Comparison of ENCODE assay signal across 8 cellular contexts in the genomic region with DNA sequence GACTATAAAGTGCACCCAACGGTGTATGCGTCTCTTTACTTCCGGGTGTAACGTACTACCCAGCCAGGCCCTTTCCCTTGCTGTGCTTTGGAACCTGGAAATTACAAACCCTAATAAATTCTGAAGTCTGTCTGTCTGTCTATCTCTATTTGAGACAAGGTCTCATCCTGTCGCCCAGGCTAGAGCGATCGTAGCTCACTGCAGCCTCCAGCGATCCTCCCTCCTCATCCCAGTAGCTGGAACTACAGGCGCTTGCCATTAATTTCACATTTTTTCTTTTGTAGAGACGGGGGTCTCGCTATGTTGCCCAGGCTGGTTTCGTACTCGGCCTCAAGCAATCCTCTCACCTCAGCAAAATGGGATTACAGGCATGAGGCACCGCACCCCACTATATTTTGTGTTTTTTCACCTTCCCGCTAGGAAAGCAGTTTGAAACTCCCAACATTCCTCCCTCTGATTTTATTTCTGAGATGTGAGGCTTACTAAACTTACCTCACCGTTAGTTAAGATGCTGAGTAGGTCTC. TPM values are rescaled to one million over a fixed set of nuclear protein-coding genes. Genes with fewer than 3 reads are reported as not detected.
DNase-seq lines count a peak whose midpoint lies in the region; ATAC-seq and TF ChIP-seq lines count a peak whose summit lies in the region.

No MANE protein-coding gene starts in this region.

- H3K36me3 ChIP-seq in CD8-positive, alpha-beta memory T cell (ENCODE audit: insufficient read depth, low read length): peaks cover 20% of the 10 kb centered on the region
- H3K36me3 ChIP-seq in HUES64 (ENCODE audit: insufficient read depth, low read length) (peaks cover 29% of the 10 kb centered on the region), right lobe of liver (peaks cover 0 to 22% (median 9%) of the 10 kb centered on the region in 4 donors), transverse colon (peaks cover 0 to 28% (median 6%) of the 10 kb centered on the region in 4 donors)

- intact Hi-C loops in right lobe of liver (cut with DNase I) (no loop called here), transverse colon (cut with DNase I; ENCODE audit: low total_unique reads) (no loop called here)

- no peak for TF ChIP-seq EP300 in transverse colon (IDR thresholded peaks at IDR 0.05; ENCODE audit: low read depth)

- peak overlapping the region; percentile 93 to 99 (median 95) for H3K4me3 Mint-ChIP-seq in CD8-positive, alpha-beta memory T cell
- peak overlapping the region; percentile 95 to 100 (median 95) for H3K4me3 Mint-ChIP-seq in brain

- H3K4me1 Mint-ChIP-seq in CD8-positive, alpha-beta memory T cell: peaks cover 36 to 47% (median 46%) of the 10 kb centered on the region in 3 donors
- H3K4me1 Mint-ChIP-seq in brain: peaks cover 56% of the 10 kb centered on the region

- peak overlapping the region; percentile 83 to 100 (median 99) for H3K27ac Mint-ChIP-seq in CD8-positive, alpha-beta memory T cell
- peak overlapping the region; percentile 97 to 100 (median 98) for H3K27ac Mint-ChIP-seq in brain

- POLR2A ChIA-PET in CD8-positive, alpha-beta memory T cell (lab: Charles Lee): interaction anchor here (0.5 to 1.5 kb wide), 7 partner anchors 10 to 1890 kb away, joined by 3 to 12 read pairs (median 5); no protein-coding TSS in a partner anchor

- H3K27ac ChIP-seq in CD8-positive, alpha-beta memory T cell (ENCODE audit: low read depth, low read length): peak overlapping the region; percentile 95
- H3K27ac ChIP-seq in HUES64 (ENCODE audit: low read depth, low read length) (peak overlapping the region; percentile 94), right lobe of liver (peak overlapping the region; percentile 82 to 95 (median 91)), transverse colon (peak overlapping the region; percentile 93 to 100 (median 98))

- no peaks in the 10 kb centered on the region for H3K9me3 Mint-ChIP-seq in CD8-positive, alpha-beta memory T cell
- no peaks in the 10 kb centered on the region for H3K9me3 Mint-ChIP-seq in brain

- H3K9ac ChIP-seq in HUES64 (ENCODE audit: low read depth, low read length): peak overlapping the region; percentile 95

- 35% methylated on average over 16 of the region's 16 CpGs for WGBS in HUES64
- WGBS in right lobe of liver (ENCODE audit: insufficient coverage, low coverage, low lambda C conversion rate, missing lambda C conversion rate): 24% methylated on average over 13 of the region's 16 CpGs
- WGBS in transverse colon (ENCODE audit: low coverage in 1 of 2), 2 donors: 30 to 37% methylated on average over 7 to 16 of the region's 16 CpGs

- no peaks in the 10 kb centered on the region for H3K9me3 ChIP-seq in CD8-positive, alpha-beta memory T cell (ENCODE audit: low read length)
- H3K9me3 ChIP-seq in HUES64 (ENCODE audit: insufficient read depth, low read depth, low read length) (no peaks in the 10 kb centered on the region), right lobe of liver (no peaks in the 10 kb centered on the region), transverse colon (no peaks in the 10 kb centered on the region)

- ATAC-seq in GM21390 (IDR thresholded peaks at IDR 0.05; ENCODE audit: unreplicated experiment): peak; percentile 44
- ATAC-seq in right lobe of liver: peak; percentile 68 to 73 (median 71)

- peaks cover 0 to 15% of the 10 kb centered on the region in 2 donors for H3K27me3 Mint-ChIP-seq in CD8-positive, alpha-beta memory T cell
- H3K27me3 Mint-ChIP-seq in brain: peaks cover 11% of the 10 kb centered on the region

- peak overlapping the region; percentile 93 for H3K4me3 ChIP-seq in CD8-positive, alpha-beta memory T cell (ENCODE audit: low read length)
- H3K4me3 ChIP-seq in HUES64 (ENCODE audit: low read length) (peak overlapping the region; percentile 89), right lobe of liver (peak overlapping the region; percentile 88 to 94 (median 92)), transverse colon (peak overlapping the region; percentile 70 to 99 (median 90))

- CTCF ChIA-PET in CD8-positive, alpha-beta memory T cell (lab: Charles Lee): interaction anchor here (1.3 to 4.3 kb wide), 4 partner anchors 10 to 276 kb away, joined by 3 to 23 read pairs (median 5); no protein-coding TSS in a partner anchor

- peaks cover 7 to 35% (median 11%) of the 10 kb centered on the region in 3 donors for H3K36me3 Mint-ChIP-seq in CD8-positive, alpha-beta memory T cell
- peaks cover 24% of the 10 kb centered on the region for H3K36me3 Mint-ChIP-seq in brain

- peaks cover 30% of the 10 kb centered on the region for H3K4me1 ChIP-seq in CD8-positive, alpha-beta memory T cell (ENCODE audit: insufficient read depth, low read length)
- peaks cover 7% of the 10 kb centered on the region; the same call in 1 of the 2 replicates for H3K4me1 ChIP-seq in HUES64 (ENCODE audit: insufficient read depth, low read length)
- H3K4me1 ChIP-seq in right lobe of liver: peaks cover 0 to 15% (median 5%) of the 10 kb centered on the region in 4 donors
- peaks cover 8 to 29% (median 23%) of the 10 kb centered on the region in 4 donors for H3K4me1 ChIP-seq in transverse colon

- TF ChIP-seq POLR2A in right lobe of liver (IDR thresholded peaks at IDR 0.05) (no peak), transverse colon (IDR thresholded peaks at IDR 0.05) (no peak)

- H3K27me3 ChIP-seq in CD8-positive, alpha-beta memory T cell (ENCODE audit: insufficient read depth, low read length, poor library complexity, severe bottlenecking): no peaks in the 10 kb centered on the region
- H3K27me3 ChIP-seq in HUES64 (ENCODE audit: insufficient read depth, low read length): peaks cover 16% of the 10 kb centered on the region; the same call in 1 of the 2 replicates
- no peaks in the 10 kb centered on the region for H3K27me3 ChIP-seq in right lobe of liver
- H3K27me3 ChIP-seq in transverse colon: no peaks in the 10 kb centered on the region

- TF ChIP-seq CTCF in brain (conservative IDR thresholded peaks at IDR 0.05) (no peak), right lobe of liver (IDR thresholded peaks at IDR 0.05) (no peak), transverse colon (IDR thresholded peaks at IDR 0.05) (no peak)

- DNase-seq in CD8-positive, alpha-beta memory T cell: no peak
- DNase-seq in right lobe of liver (no peak), transverse colon (no peak), ureter (ENCODE audit: low spot score) (no peak), NCI-H2029 treated with DMSO at 0.1 percent for 48 hours (lab: John Stamatoyannopoulos, UW) (no peak)

- in situ Hi-C loops in transverse colon (cut with MboI; ENCODE audit: low pct_ligation_motif_present in 1 of 4, low pct_unique_long_range_greater_than_20kb in 1 of 4, low sequenced_read_pairs in 3 of 4): no loop called here

RNA-seq across cellular contexts. Expression of a gene that starts 0.5 kb away (rescaled TPM):
- 10 to 100 TPM; 64.6 to 65.0 TPM for total RNA-seq in CD8-positive, alpha-beta memory T cell
- 44.7 TPM for polyA plus RNA-seq in CD8-positive, alpha-beta memory T cell
- 10.1 TPM for polyA plus RNA-seq in HUES64 (2013, experiment 1 of 2)
- polyA plus RNA-seq in HUES64 (2013, experiment 2 of 2): 12.1 TPM
- polyA plus RNA-seq in brain (ENCODE audit: insufficient read depth, low read depth, low replicate concordance): 5.3 TPM
- total RNA-seq in right lobe of liver: 10 to 100 TPM in 5 of 6 experiments, 1 to 10 TPM in 1; 8.2 to 17.3 (median 11.3) TPM
- 10 to 100 TPM; 10.1 to 26.4 (median 24.5) TPM for total RNA-seq in transverse colon
- 33.8 TPM for total RNA-seq in ureter

RNA-seq across cellular contexts. Expression of a gene that starts 31.3 kb away (rescaled TPM):
- total RNA-seq in CD8-positive, alpha-beta memory T cell: 10 to 100 TPM; 27.9 to 28.0 TPM
- 4.8 TPM for polyA plus RNA-seq in CD8-positive, alpha-beta memory T cell
- polyA plus RNA-seq in HUES64 (2013, experiment 1 of 2): 18.2 TPM
- 21.6 TPM for polyA plus RNA-seq in HUES64 (2013, experiment 2 of 2)
- polyA plus RNA-seq in brain (ENCODE audit: insufficient read depth, low read depth, low replicate concordance): 10.0 TPM
- total RNA-seq in right lobe of liver (10 to 100 TPM in 1 of 6 experiments, 1 to 10 TPM in 5; 6.2 to 10.5 (median 7.7) TPM), transverse colon (10 to 100 TPM in 3 of 4 donors, 1 to 10 TPM in 1; 8.6 to 37.4 (median 22.3) TPM), ureter (18.0 TPM)
